ENCODE assay signal across 8 cellular contexts in the genomic region with DNA sequence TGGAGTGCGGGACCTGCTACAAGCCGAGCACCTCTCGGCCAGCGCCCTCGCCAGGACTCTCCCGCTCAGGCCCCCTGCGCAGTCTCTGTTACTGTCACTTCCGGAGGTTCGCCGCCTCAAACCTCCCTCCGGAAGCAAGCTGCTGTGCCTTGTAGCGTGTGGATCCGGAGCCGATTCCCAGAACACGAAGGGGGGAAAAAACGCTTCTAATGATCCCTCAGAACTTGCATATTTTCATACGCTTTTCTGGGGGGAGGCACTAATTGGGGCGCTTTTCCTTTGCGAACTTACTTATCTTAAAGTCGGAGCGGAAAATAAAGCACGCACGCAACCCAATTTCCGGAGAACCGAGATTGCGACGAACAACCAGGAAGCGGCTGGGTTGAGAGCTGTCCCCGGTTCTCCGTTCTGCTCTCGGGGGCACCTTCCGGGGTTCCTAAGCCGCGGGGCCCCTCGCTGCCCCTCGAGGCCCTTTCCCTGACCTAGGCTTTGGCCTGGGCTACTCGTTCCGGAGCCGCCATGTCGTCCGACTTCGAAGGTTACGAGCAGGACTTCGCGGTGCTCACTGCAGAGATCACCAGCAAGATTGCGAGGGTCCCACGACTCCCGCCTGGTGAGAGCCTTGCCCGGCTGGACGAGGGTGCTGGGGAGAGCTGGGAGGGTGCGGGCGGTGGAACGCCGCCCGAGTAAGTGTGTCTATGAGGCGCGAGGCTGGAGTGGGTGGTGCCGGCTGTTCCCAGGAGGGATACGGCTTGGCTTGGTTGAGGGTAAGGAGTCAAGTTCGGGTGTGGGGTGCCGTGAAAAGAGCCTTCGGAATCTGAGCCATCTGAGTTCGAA. TPM values are rescaled to one million over a fixed set of nuclear protein-coding genes. Genes with fewer than 3 reads are reported as not detected.
DNase-seq lines count a peak whose midpoint lies in the region; ATAC-seq and TF ChIP-seq lines count a peak whose summit lies in the region.

Gene VTI1A, plus strand, starts transcription at position 361 of the 837 bp plus-strand sequence. Its CDS starts 159 bp downstream, at position 520.
A gene with protein sequence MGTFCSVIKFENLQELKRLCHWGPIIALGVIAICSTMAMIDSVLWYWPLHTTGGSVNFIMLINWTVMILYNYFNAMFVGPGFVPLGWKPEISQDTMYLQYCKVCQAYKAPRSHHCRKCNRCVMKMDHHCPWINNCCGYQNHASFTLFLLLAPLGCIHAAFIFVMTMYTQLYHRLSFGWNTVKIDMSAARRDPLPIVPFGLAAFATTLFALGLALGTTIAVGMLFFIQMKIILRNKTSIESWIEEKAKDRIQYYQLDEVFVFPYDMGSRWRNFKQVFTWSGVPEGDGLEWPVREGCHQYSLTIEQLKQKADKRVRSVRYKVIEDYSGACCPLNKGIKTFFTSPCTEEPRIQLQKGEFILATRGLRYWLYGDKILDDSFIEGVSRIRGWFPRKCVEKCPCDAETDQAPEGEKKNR (minus strand): TSS at position 60 of the 837 bp plus-strand sequence. CDS start 1,478 bp downstream, outside the sequence.

- H3K27me3 ChIP-seq in SJSA1 (replicated peaks) (no peaks in the 10 kb centered on the region), gastroesophageal sphincter (no peaks in the 10 kb centered on the region), suprapubic skin (no peaks in the 10 kb centered on the region)

- DNase-seq in GDM1 (lab: John Stamatoyannopoulos, UW): peak; percentile 61
- DNase-seq in H4 (ENCODE audit: low spot score): peak; percentile 79
- peak; percentile 75 for DNase-seq in LNCaP clone FGC (ENCODE audit: low read depth)
- DNase-seq in SJSA1 (ENCODE audit: low read depth in 1 of 2, low spot score in 2 of 2): peak; percentile 86 to 90
- DNase-seq in activated naive CD4-positive, alpha-beta T cell treated with Interleukin-2 at 50 U/mL for 16 hours: peak; percentile 87
- DNase-seq in nucleus accumbens (lab: John Stamatoyannopoulos, UW): peak in 55 of 56 donors; percentile 22 to 89 (median 80)
- DNase-seq in suprapubic skin (ENCODE audit: low spot score in 2 of 2): peak; percentile 91 to 92

- TF ChIP-seq CTCF in LNCaP clone FGC (IDR thresholded peaks at IDR 0.05; ENCODE audit: control insufficient read depth, extremely low read depth, insufficient read depth) (no peak; the same call in 1 of the 2 replicates), gastroesophageal sphincter (IDR thresholded peaks at IDR 0.05) (no peak), suprapubic skin (IDR thresholded peaks at IDR 0.05) (no peak)

- H3K9me3 ChIP-seq in SJSA1 (replicated peaks) (no peaks in the 10 kb centered on the region; the same call in 1 of the 2 replicates), gastroesophageal sphincter (no peaks in the 10 kb centered on the region), suprapubic skin (no peaks in the 10 kb centered on the region)

- ATAC-seq in gastroesophageal sphincter: peak; percentile 98

- TF ChIP-seq EP300 in gastroesophageal sphincter (IDR thresholded peaks at IDR 0.05): no peak
- TF ChIP-seq EP300 in suprapubic skin (IDR thresholded peaks at IDR 0.05): no peak

- TF ChIP-seq POLR2A in gastroesophageal sphincter (IDR thresholded peaks at IDR 0.05) (peak; percentile 60 to 72), suprapubic skin (IDR thresholded peaks at IDR 0.05) (peak in 1 of 2 donors; percentile 54)

- peaks cover 56% of the 10 kb centered on the region for H3K36me3 ChIP-seq in SJSA1
- peaks cover 0 to 41% of the 10 kb centered on the region in 2 donors for H3K36me3 ChIP-seq in gastroesophageal sphincter
- peaks cover 28% of the 10 kb centered on the region for H3K36me3 ChIP-seq in suprapubic skin

- peak within 1 kb of the TSS; percentile 90 for H3K27ac ChIP-seq in SJSA1
- peak within 1 kb of the TSS; percentile 70 to 93 (median 92) for H3K27ac ChIP-seq in gastroesophageal sphincter
- peak within 1 kb of the TSS; percentile 90 for H3K27ac ChIP-seq in suprapubic skin

- H3K4me3 ChIP-seq in LNCaP clone FGC (ENCODE audit: low read depth, low read length) (peak within 1 kb of the TSS; percentile 99), SJSA1 (peak within 1 kb of the TSS; percentile 78), gastroesophageal sphincter (peak within 1 kb of the TSS; percentile 73 to 88), suprapubic skin (peak within 1 kb of the TSS; percentile 91)

- WGBS in gastroesophageal sphincter (ENCODE audit: low coverage in 1 of 2), 2 donors: 0 to 4% methylated on average over 8 to 39 of the region's 63 CpGs
- 0% methylated on average over 40 of the region's 63 CpGs for WGBS in suprapubic skin

- H3K4me1 ChIP-seq in SJSA1 (replicated peaks) (peaks cover 13% of the 10 kb centered on the region), gastroesophageal sphincter (peaks cover 11 to 53% (median 15%) of the 10 kb centered on the region in 3 donors), suprapubic skin (peaks cover 40% of the 10 kb centered on the region)

RNA-seq across cellular contexts. Expression of gene VTI1A, which starts in this region (rescaled TPM):
- 21.2 and 27.0 TPM in 2 replicates for total RNA-seq in H4 (2014; rRNA removed; shearing (Covaris generic))
- 24.7 and 33.4 TPM in 2 replicates for total RNA-seq in SJSA1 (2014; rRNA removed; shearing (Covaris generic))
- total RNA-seq in gastroesophageal sphincter (10 to 100 TPM; 19.6 to 81.9 (median 43.1) TPM), suprapubic skin (10 to 100 TPM; 43.0 to 81.0 (median 49.2) TPM)

RNA-seq across cellular contexts. Expression of the second gene that starts in this region (rescaled TPM):
- 25.7 and 36.0 TPM in 2 replicates for total RNA-seq in H4 (2014; rRNA removed; shearing (Covaris generic))
- 13.8 and 24.5 TPM in 2 replicates for total RNA-seq in SJSA1 (2014; rRNA removed; shearing (Covaris generic))
- 10 to 100 TPM; 12.0 to 28.2 (median 21.4) TPM for total RNA-seq in gastroesophageal sphincter
- total RNA-seq in suprapubic skin: 10 to 100 TPM; 11.4 to 46.3 (median 15.6) TPM

Comparison
In these comparisons a context has a peak if more than half of its experiments do, and no peak if none do; other contexts are left out.
1. Peak in every context shown above with its lines: DNase-seq, ATAC-seq, H3K4me3 ChIP-seq and H3K27ac ChIP-seq.